Comparison of ENCODE assay signal across 8 cellular contexts in genomic region chr14:102524451-102525212, GRCh38. TPM values are rescaled to one million over a fixed set of nuclear protein-coding genes. Genes with fewer than 3 reads are reported as not detected.
A peak's percentile ranks its signal among the peaks of the same experiment; 100 is the strongest.
DNase-seq lines count a peak whose midpoint lies in the region; ATAC-seq and TF ChIP-seq lines count a peak whose summit lies in the region.

No MANE protein-coding gene starts in this region.

- H3K9me3 Mint-ChIP-seq in naive thymus-derived CD4-positive, alpha-beta T cell = peaks cover 0 to 2% (median 0%) of the 10 kb centered on the region in 11 donors
- H3K9me3 Mint-ChIP-seq in stimulated activated naive B cell treated with anti-CD40 and anti-IgM and Interleukin-4, amounts not matched to agents 10 μg/mL and 1 μg/mL and 100 μg/mL, for 72 hours = no peaks in the 10 kb centered on the region

- no peaks in the 10 kb centered on the region for H3K27me3 ChIP-seq in Panc1 (ENCODE audit: control insufficient read depth, insufficient read depth, low read length)
- no peaks in the 10 kb centered on the region for H3K27me3 ChIP-seq in fibroblast of lung (ENCODE audit: control insufficient read depth, insufficient read depth, low read length)
- no peaks in the 10 kb centered on the region for H3K27me3 ChIP-seq in naive thymus-derived CD4-positive, alpha-beta T cell (ENCODE audit: control insufficient read depth in 2 of 2, insufficient read depth in 2 of 2, low read length in 2 of 2)

- no peaks in the 10 kb centered on the region for H3K36me3 ChIP-seq in Panc1 (ENCODE audit: control insufficient read depth, insufficient read depth, low read length)
- no peaks in the 10 kb centered on the region for H3K36me3 ChIP-seq in fibroblast of lung (ENCODE audit: control insufficient read depth, insufficient read depth, low read length)
- no peaks in the 10 kb centered on the region for H3K36me3 ChIP-seq in naive thymus-derived CD4-positive, alpha-beta T cell (ENCODE audit: control insufficient read depth in 2 of 3, insufficient read depth in 3 of 3, low read length in 3 of 3)

- H4K20me1 ChIP-seq in fibroblast of lung (ENCODE audit: control insufficient read depth, extremely low read depth, insufficient read depth, low read length) = no peaks in the 10 kb centered on the region

- H3K4me3 ChIP-seq in Panc1 (ENCODE audit: low read depth in 2 of 2, low read length in 2 of 2) (peak overlapping the region; percentile 56 to 77), fibroblast of lung (replicated peaks in 1 of 4; ENCODE audit: control extremely low read depth in 1 of 4, insufficient read depth in 1 of 4, low read depth in 3 of 4, low read length in 4 of 4) (peak overlapping the region; percentile 57 to 83 (median 70))
- H3K4me3 ChIP-seq in naive thymus-derived CD4-positive, alpha-beta T cell (ENCODE audit: low read length) = peak overlapping the region; percentile 69

- in situ Hi-C loops in Panc1 (cut with HindIII; ENCODE audit: low pct_unique_long_range_greater_than_20kb, low sequenced_read_pairs) = no loop called here

- BruUV-seq in Panc1 (replicated peaks; lab: Mats Ljungman, UMichigan) = no TSS peak

- peak overlapping the region; percentile 85 for H3K27ac ChIP-seq in Panc1 (ENCODE audit: low read length)
- H3K27ac ChIP-seq in fibroblast of lung (ENCODE audit: insufficient read depth, low read length) = peak overlapping the region; percentile 42
- peak overlapping the region; percentile 60 for H3K27ac ChIP-seq in naive thymus-derived CD4-positive, alpha-beta T cell (ENCODE audit: low read depth, low read length)

- CTCF ChIA-PET in Panc1 (lab: Charles Lee) = interaction anchor here (0.7 to 1.0 kb wide), 4 partner anchors 9 to 170 kb away, joined by 3 to 4 read pairs (median 4); no protein-coding TSS in a partner anchor
- CTCF ChIA-PET in naive thymus-derived CD4-positive, alpha-beta T cell (lab: Charles Lee) = interaction anchor here (0.6 to 1.4 kb wide), 7 partner anchors 9 to 562 kb away, joined by 3 to 6 read pairs (median 5); no protein-coding TSS in a partner anchor

- DNase-seq in DMS79 treated with DMSO at 0.1 percent for 48 hours (lab: John Stamatoyannopoulos, UW) (peak; percentile 100), KG1 (lab: John Stamatoyannopoulos, UW) (peak; percentile 88), Panc1 (ENCODE audit: low read depth, low spot score) (peak; percentile 86), activated T-helper 1 cell treated with Interleukin-2 at 50 U/mL for 16 hours (ENCODE audit: low read depth) (peak; percentile 85), fibroblast of lung (ENCODE audit: low read depth in 2 of 2) (peak; percentile 98)
- peak; percentile 75 to 99 (median 86) for DNase-seq in naive thymus-derived CD4-positive, alpha-beta T cell
- peak; percentile 98 for DNase-seq in stimulated activated naive B cell treated with anti-CD40 and anti-IgM and Interleukin-4, amounts not matched to agents 10 μg/mL and 1 μg/mL and 100 μg/mL, for 72 hours

- H3K27ac Mint-ChIP-seq in naive thymus-derived CD4-positive, alpha-beta T cell = peak overlapping the region; percentile 21 to 94 (median 78)
- H3K27ac Mint-ChIP-seq in stimulated activated naive B cell treated with anti-CD40 and anti-IgM and Interleukin-4, amounts not matched to agents 10 μg/mL and 1 μg/mL and 100 μg/mL, for 72 hours = peak overlapping the region; percentile 95

- H3K4me2 ChIP-seq in fibroblast of lung (ENCODE audit: extremely low read depth, insufficient read depth, low read length) = peak overlapping the region; percentile 99

- H3K79me2 ChIP-seq in fibroblast of lung (ENCODE audit: control insufficient read depth, insufficient read depth, low read length) = no peaks in the 10 kb centered on the region

- H3K27me3 Mint-ChIP-seq in naive thymus-derived CD4-positive, alpha-beta T cell = no peaks in the 10 kb centered on the region
- no peaks in the 10 kb centered on the region for H3K27me3 Mint-ChIP-seq in stimulated activated naive B cell treated with anti-CD40 and anti-IgM and Interleukin-4, amounts not matched to agents 10 μg/mL and 1 μg/mL and 100 μg/mL, for 72 hours

- H3K4me1 Mint-ChIP-seq in naive thymus-derived CD4-positive, alpha-beta T cell = peaks cover 20 to 32% (median 29%) of the 10 kb centered on the region in 7 donors
- H3K4me1 Mint-ChIP-seq in stimulated activated naive B cell treated with anti-CD40 and anti-IgM and Interleukin-4, amounts not matched to agents 10 μg/mL and 1 μg/mL and 100 μg/mL, for 72 hours = peaks cover 20 to 32% of the 10 kb centered on the region in 2 donors

- H3K9me3 ChIP-seq in Panc1 (ENCODE audit: control insufficient read depth, insufficient read depth, low read depth, low read length) = no peaks in the 10 kb centered on the region
- H3K9me3 ChIP-seq in fibroblast of lung (ENCODE audit: control insufficient read depth, insufficient read depth, low read depth, low read length) = no peaks in the 10 kb centered on the region
- no peaks in the 10 kb centered on the region for H3K9me3 ChIP-seq in naive thymus-derived CD4-positive, alpha-beta T cell (ENCODE audit: control insufficient read depth in 2 of 3, low read length in 3 of 3)

- H3K36me3 Mint-ChIP-seq in naive thymus-derived CD4-positive, alpha-beta T cell = no peaks in the 10 kb centered on the region
- no peaks in the 10 kb centered on the region for H3K36me3 Mint-ChIP-seq in stimulated activated naive B cell treated with anti-CD40 and anti-IgM and Interleukin-4, amounts not matched to agents 10 μg/mL and 1 μg/mL and 100 μg/mL, for 72 hours

- H2AFZ ChIP-seq in fibroblast of lung (ENCODE audit: low read length) = peak overlapping the region; percentile 93

- H3K9ac ChIP-seq in fibroblast of lung (ENCODE audit: insufficient read depth, low read length) = peak overlapping the region; percentile 64

- intact Hi-C loops in Panc1 (cut with micrococcal nuclease; ENCODE audit: unreplicated experiment) = loop anchor here (10.0 kb wide), 1 partner anchor 70 kb away; the partner anchor contains the start of gene RCOR1
- intact Hi-C loops in naive thymus-derived CD4-positive, alpha-beta T cell (cut with micrococcal nuclease) = loop anchor here (1.0 to 10.0 kb wide), 13 partner anchors 14 to 566 kb away; partner anchors contain the start of genes ANKRD9 (in 1 of the 2), CINP (in 1 of the 2), RCOR1 (in 1 of the 2) and TECPR2 (in 1 of the 2)

- ATAC-seq in GM21723 (IDR thresholded peaks at IDR 0.05; ENCODE audit: unreplicated experiment) (peak; percentile 94), Panc1 (peak; percentile 98)
- ATAC-seq in naive thymus-derived CD4-positive, alpha-beta T cell = peak; percentile 92
- peak; percentile 98 for ATAC-seq in stimulated activated naive B cell treated with anti-CD40 and anti-IgM and Interleukin-4, amounts not matched to agents 10 μg/mL and 1 μg/mL and 100 μg/mL, for 72 hours (replicated peaks)

- TF ChIP-seq CTCF in Panc1 (IDR thresholded peaks at IDR 0.05) (peak; percentile 93), fibroblast of lung (conservative IDR thresholded peaks at IDR 0.05 in 1 of 2, IDR thresholded peaks at IDR 0.05 in 1 of 2; ENCODE audit: low read depth in 1 of 2, low read length in 2 of 2) (peak; percentile 88)

- H3K4me1 ChIP-seq in Panc1 (ENCODE audit: control insufficient read depth, insufficient read depth, low read length) (peaks cover 13% of the 10 kb centered on the region), fibroblast of lung (ENCODE audit: control insufficient read depth, extremely low read depth, insufficient read depth, low read length) (peaks cover 10% of the 10 kb centered on the region)
- H3K4me1 ChIP-seq in naive thymus-derived CD4-positive, alpha-beta T cell (ENCODE audit: control insufficient read depth in 2 of 2, insufficient read depth in 2 of 2, low read length in 2 of 2) = peaks cover 16 to 18% of the 10 kb centered on the region in 2 donors

- POLR2A ChIA-PET in Panc1 (lab: Charles Lee) = interaction anchor here (0.6 to 0.7 kb wide), 2 partner anchors 15 to 48 kb away, joined by 4 to 9 read pairs; no protein-coding TSS in a partner anchor
- POLR2A ChIA-PET in naive thymus-derived CD4-positive, alpha-beta T cell (lab: Charles Lee) = interaction anchor here (0.8 to 1.7 kb wide), 5 partner anchors 13 to 74 kb away, joined by 3 to 6 read pairs (median 3); no protein-coding TSS in a partner anchor

- H3K4me3 Mint-ChIP-seq in naive thymus-derived CD4-positive, alpha-beta T cell = peak overlapping the region; percentile 73 to 90 (median 85)
- peak overlapping the region; percentile 91 to 95 for H3K4me3 Mint-ChIP-seq in stimulated activated naive B cell treated with anti-CD40 and anti-IgM and Interleukin-4, amounts not matched to agents 10 μg/mL and 1 μg/mL and 100 μg/mL, for 72 hours

RNA-seq across cellular contexts. Expression of gene ANKRD9, which starts 15.1 kb away (rescaled TPM):
- total RNA-seq in Panc1 (2021; ENCODE audit: unreplicated experiment) (23.7 TPM), fibroblast of lung (13.6 and 22.0 TPM in 2 replicates)
- 29.6 TPM for polyA plus RNA-seq in Panc1 (2012; ENCODE audit: insufficient read length)
- 2.7 and 4.4 TPM in 2 replicates for polyA plus RNA-seq in fibroblast of lung
- 7.1 and 14.8 TPM in 2 replicates for polyA plus RNA-seq in fibroblast of lung (2012)
- polyA minus RNA-seq in fibroblast of lung (ENCODE audit: low replicate concordance) = 2.6 and 4.1 TPM in 2 replicates
- total RNA-seq in naive thymus-derived CD4-positive, alpha-beta T cell = 1 to 10 TPM; 1.1 to 8.1 (median 2.2) TPM
- under 1 TPM; 0.26 to 0.72 TPM for polyA plus RNA-seq in naive thymus-derived CD4-positive, alpha-beta T cell

Comparison
In these comparisons a context has a peak if more than half of its experiments do, and no peak if none do; other contexts are left out.
1. Peak in every context shown above with its lines: DNase-seq, ATAC-seq, H3K4me3 ChIP-seq and H3K27ac ChIP-seq.